In the genomic region with DNA sequence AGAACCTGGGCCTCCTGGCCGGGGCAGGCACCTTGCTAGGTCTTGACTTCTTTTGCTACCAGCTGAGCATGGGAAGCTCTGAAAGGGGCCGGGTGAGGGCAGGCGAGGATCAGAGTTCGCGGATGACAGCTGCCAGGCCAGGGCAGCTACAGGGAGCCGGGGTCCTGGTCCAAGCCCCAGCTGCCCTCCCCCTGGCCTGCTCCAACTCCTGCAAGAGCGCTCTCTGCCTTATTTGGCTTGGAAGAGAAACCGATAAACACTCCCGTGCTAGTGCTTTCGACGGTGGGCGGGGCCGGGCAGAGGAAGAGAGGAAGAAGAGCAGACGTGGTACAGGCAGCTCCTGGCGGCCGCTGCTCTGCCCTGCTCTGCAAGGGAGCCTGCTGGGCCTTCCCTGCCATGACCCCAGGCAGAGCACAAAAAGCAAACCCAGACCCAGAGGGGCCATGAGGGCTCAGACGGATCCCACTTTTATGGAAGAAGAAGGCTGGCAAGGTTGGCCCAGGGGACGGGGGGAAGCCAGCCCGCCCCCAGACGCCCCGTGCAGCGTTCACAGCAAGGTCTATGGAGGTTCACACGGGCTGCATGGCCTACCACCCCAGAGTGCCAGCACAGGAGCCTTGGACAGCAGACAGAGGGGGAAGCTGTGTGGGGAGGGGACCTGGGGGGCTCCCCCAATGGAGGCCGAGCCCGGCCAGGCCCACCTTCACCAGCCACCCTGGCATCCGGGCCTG, we compare ENCODE assay signal across 6 cellular contexts. TPM values are rescaled to one million over a fixed set of nuclear protein-coding genes. Genes with fewer than 3 reads are reported as not detected.
A peak's percentile ranks its signal among the peaks of the same experiment; 100 is the strongest.
DNase-seq lines count a peak whose midpoint lies in the region; ATAC-seq, FAIRE-seq and TF ChIP-seq lines count a peak whose summit lies in the region.

No MANE protein-coding gene starts in this region.

- H3K4me1 Mint-ChIP-seq in neural progenitor cell, result peaks cover 22% of the 10 kb centered on the region

- H3F3A ChIP-seq in neural progenitor cell (ENCODE audit: low read depth), result peaks cover 25% of the 10 kb centered on the region

- H3K27ac Mint-ChIP-seq in neural progenitor cell, result peak overlapping the region; percentile 93

- no peak for ATAC-seq in pancreas
- no peak for ATAC-seq in GM19455 (IDR thresholded peaks at IDR 0.05; ENCODE audit: unreplicated experiment)
- ATAC-seq in HG03095 (IDR thresholded peaks at IDR 0.05; ENCODE audit: unreplicated experiment), result no peak

- no peaks in the 10 kb centered on the region for H4K20me1 ChIP-seq in Karpas-422 (ENCODE audit: insufficient read depth, low read depth, low read length)
- no peaks in the 10 kb centered on the region for H4K20me1 ChIP-seq in neural progenitor cell (ENCODE audit: low read depth)

- no peaks in the 10 kb centered on the region for H3K9me3 Mint-ChIP-seq in neural progenitor cell

- no peak overlapping the region for H3K9ac ChIP-seq in Karpas-422 (ENCODE audit: low read length)
- H3K9ac ChIP-seq in neural progenitor cell, result no peak overlapping the region

- H3K4me2 ChIP-seq in Karpas-422 (ENCODE audit: low read depth, low read length, poor library complexity, severe bottlenecking) (peak overlapping the region; percentile 39), neural progenitor cell (peak overlapping the region; percentile 27)

- H3K27me3 ChIP-seq in Karpas-422 (ENCODE audit: low read length) (no peaks in the 10 kb centered on the region), neural progenitor cell (no peaks in the 10 kb centered on the region), pancreas (no peaks in the 10 kb centered on the region)

- H3K27ac ChIP-seq in Karpas-422 (ENCODE audit: low read length) (no peak overlapping the region), neural progenitor cell (no peak overlapping the region), pancreas (no peak overlapping the region)

- H3K36me3 Mint-ChIP-seq in neural progenitor cell, result no peaks in the 10 kb centered on the region

- H3K36me3 ChIP-seq in Karpas-422 (ENCODE audit: insufficient read depth, low read length), result no peaks in the 10 kb centered on the region
- H3K36me3 ChIP-seq in neural progenitor cell, result no peaks in the 10 kb centered on the region
- no peaks in the 10 kb centered on the region for H3K36me3 ChIP-seq in pancreas

- intact Hi-C loops in pancreas (cut with DNase I), result no loop called here

- no peaks in the 10 kb centered on the region for H3K9me3 ChIP-seq in Karpas-422 (ENCODE audit: low read length)
- H3K9me3 ChIP-seq in neural progenitor cell (ENCODE audit: low read depth), result no peaks in the 10 kb centered on the region
- H3K9me3 ChIP-seq in pancreas, result no peaks in the 10 kb centered on the region

- peak; percentile 27 for TF ChIP-seq CTCF in neural progenitor cell (IDR thresholded peaks at IDR 0.05)
- no peak for TF ChIP-seq CTCF in pancreas (IDR thresholded peaks at IDR 0.05)

- H3K79me2 ChIP-seq in Karpas-422 (ENCODE audit: low read length) (no peaks in the 10 kb centered on the region), neural progenitor cell (ENCODE audit: low read depth) (no peaks in the 10 kb centered on the region)

- H2AFZ ChIP-seq in Karpas-422 (ENCODE audit: low read length), result no peak overlapping the region
- H2AFZ ChIP-seq in neural progenitor cell (replicated peaks), result no peak overlapping the region

- no peak overlapping the region for H3K4me3 Mint-ChIP-seq in neural progenitor cell

- FAIRE-seq in pancreas (lab: Jason Lieb, UNC), result no peak

- H3K4me3 ChIP-seq in Karpas-422 (ENCODE audit: low read length), result no peak overlapping the region
- no peak overlapping the region for H3K4me3 ChIP-seq in neural progenitor cell
- H3K4me3 ChIP-seq in pancreas, result no peak overlapping the region

- H3K9me2 ChIP-seq in Karpas-422 (replicated peaks; ENCODE audit: insufficient read depth, low read length), result no peaks in the 10 kb centered on the region

- no peaks in the 10 kb centered on the region for H3K27me3 Mint-ChIP-seq in neural progenitor cell (ENCODE audit: insufficient read depth, low read depth)

- H3K4me1 ChIP-seq in Karpas-422 (ENCODE audit: low read length), result 0 out of 2 replicates have a peak, but pooled peaks cover 5% of the 10 kb centered on the region
- H3K4me1 ChIP-seq in neural progenitor cell, result peaks cover 22% of the 10 kb centered on the region
- no peaks in the 10 kb centered on the region for H3K4me1 ChIP-seq in pancreas

- DNase-seq in Karpas-422 (peak; percentile 74), neural progenitor cell (ENCODE audit: low spot score) (peak; percentile 79), pancreas (no peak)
- peak; percentile 40 for DNase-seq in activated T-helper 9 cell treated with anti-CD3 and anti-CD28 coated beads, Interleukin-2, amount 50 U/mL, for 16 hours (ENCODE audit: low read depth)

- WGBS in pancreas, 2 donors, result 73 to 86% methylated on average over 26 of the region's 26 CpGs

RNA-seq across cellular contexts. Expression of a gene that starts 25.6 kb away (rescaled TPM):
- total RNA-seq in Karpas-422 (2014; rRNA removed; shearing (Covaris generic); ENCODE audit: low replicate concordance), result 1.8 and 2.1 TPM in 2 replicates
- 5.5 and 26.9 TPM in 2 replicates for total RNA-seq in neural progenitor cell (ENCODE audit: low replicate concordance)
- 10 to 100 TPM; 16.3 to 72.0 (median 23.9) TPM for total RNA-seq in pancreas
- polyA plus RNA-seq in pancreas, result 100 to 1,000 TPM; 189 to 255 TPM

RNA-seq across cellular contexts. Expression of a gene that starts 44.2 kb away (rescaled TPM):
- total RNA-seq in Karpas-422 (2014; rRNA removed; shearing (Covaris generic); ENCODE audit: low replicate concordance), result 20.4 and 40.3 TPM in 2 replicates
- 7.8 and 57.9 TPM in 2 replicates for total RNA-seq in neural progenitor cell (ENCODE audit: low replicate concordance)
- 1 to 10 TPM in 4 of 6 donors, under 1 TPM in 2; 0.12 to 1.8 (median 1.4) TPM for total RNA-seq in pancreas
- polyA plus RNA-seq in pancreas, result under 1 TPM; 0.30 to 0.35 TPM

RNA-seq across cellular contexts. Expression of a gene that starts 52.3 kb away (rescaled TPM):
- total RNA-seq in Karpas-422 (2014; rRNA removed; shearing (Covaris generic); ENCODE audit: low replicate concordance), result 193 and 232 TPM in 2 replicates
- total RNA-seq in neural progenitor cell (ENCODE audit: low replicate concordance) (53.4 and 150 TPM in 2 replicates), pancreas (10 to 100 TPM; 38.8 to 85.4 (median 61.6) TPM)
- polyA plus RNA-seq in pancreas, result 10 to 100 TPM; 82.7 to 88.2 TPM

RNA-seq across cellular contexts. Expression of a gene that starts 53.1 kb away (rescaled TPM):
- 11.3 and 23.8 TPM in 2 replicates for total RNA-seq in Karpas-422 (2014; rRNA removed; shearing (Covaris generic); ENCODE audit: low replicate concordance)
- total RNA-seq in neural progenitor cell (ENCODE audit: low replicate concordance) (4.7 and 11.0 TPM in 2 replicates), pancreas (10 to 100 TPM in 3 of 6 donors, 1 to 10 TPM in 3; 8.1 to 13.3 (median 10.0) TPM)
- polyA plus RNA-seq in pancreas, result 10 to 100 TPM; 20.3 to 21.9 TPM

RNA-seq across cellular contexts. Expression of a gene that starts 53.2 kb away (rescaled TPM):
- total RNA-seq in Karpas-422 (2014; rRNA removed; shearing (Covaris generic); ENCODE audit: low replicate concordance), result 16.9 and 27.1 TPM in 2 replicates
- total RNA-seq in neural progenitor cell (ENCODE audit: low replicate concordance), result 11.1 and 30.1 TPM in 2 replicates
- 10 to 100 TPM in 4 of 6 donors, 1 to 10 TPM in 2; 9.7 to 18.0 (median 10.9) TPM for total RNA-seq in pancreas
- polyA plus RNA-seq in pancreas, result 10 to 100 TPM; 23.4 to 40.9 TPM

Comparison
In these comparisons a context has a peak if more than half of its experiments do, and no peak if none do; other contexts are left out.
1. DNase-seq: peak in Karpas-422 (single experiment), activated T-helper 9 cell treated with anti-CD3 and anti-CD28 coated beads, Interleukin-2, amount 50 U/mL, for 16 hours (single experiment) and neural progenitor cell (single experiment); none in pancreas (0 of 6).